Comparison of ENCODE assay signal across 1 cellular context in the genomic region with DNA sequence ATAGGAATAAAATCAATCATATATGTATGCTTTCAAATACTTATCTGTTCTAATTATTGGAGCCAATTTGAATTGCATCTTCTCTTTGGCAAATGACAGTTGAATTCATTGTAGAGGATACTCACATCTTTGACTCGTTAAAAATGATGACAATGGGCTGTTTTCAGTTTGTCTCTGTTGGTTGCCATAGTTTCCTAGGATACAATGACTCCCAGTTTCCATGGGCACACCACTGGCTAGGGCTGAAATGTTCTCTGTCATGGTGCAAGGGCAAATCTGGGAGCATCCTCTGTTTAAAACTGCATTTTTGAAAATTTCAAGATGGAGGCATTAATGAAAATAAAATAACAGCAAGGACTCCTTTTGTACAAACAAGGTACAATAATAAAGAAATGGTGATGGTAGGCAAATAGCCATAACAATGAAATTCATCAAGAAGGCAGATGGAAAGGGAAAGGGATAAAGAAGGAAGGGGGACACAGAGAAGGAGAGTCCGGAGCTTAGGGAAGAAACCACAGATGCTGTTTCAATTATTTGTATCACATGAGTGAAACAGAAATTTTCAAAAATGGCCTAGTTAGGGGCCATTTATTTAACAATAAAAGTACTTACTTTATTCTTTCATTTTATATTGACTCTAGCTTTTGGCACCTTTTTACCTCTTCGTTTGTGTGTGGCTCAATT.
TF ChIP-seq lines count a peak whose summit lies in the region.

No MANE protein-coding gene starts in this region.

TF ChIP-seq in GM23338, 12 proteins besides CTCF, POLR2A, EP300 and RAD21:
- TF ChIP-seq, protein P1, sequence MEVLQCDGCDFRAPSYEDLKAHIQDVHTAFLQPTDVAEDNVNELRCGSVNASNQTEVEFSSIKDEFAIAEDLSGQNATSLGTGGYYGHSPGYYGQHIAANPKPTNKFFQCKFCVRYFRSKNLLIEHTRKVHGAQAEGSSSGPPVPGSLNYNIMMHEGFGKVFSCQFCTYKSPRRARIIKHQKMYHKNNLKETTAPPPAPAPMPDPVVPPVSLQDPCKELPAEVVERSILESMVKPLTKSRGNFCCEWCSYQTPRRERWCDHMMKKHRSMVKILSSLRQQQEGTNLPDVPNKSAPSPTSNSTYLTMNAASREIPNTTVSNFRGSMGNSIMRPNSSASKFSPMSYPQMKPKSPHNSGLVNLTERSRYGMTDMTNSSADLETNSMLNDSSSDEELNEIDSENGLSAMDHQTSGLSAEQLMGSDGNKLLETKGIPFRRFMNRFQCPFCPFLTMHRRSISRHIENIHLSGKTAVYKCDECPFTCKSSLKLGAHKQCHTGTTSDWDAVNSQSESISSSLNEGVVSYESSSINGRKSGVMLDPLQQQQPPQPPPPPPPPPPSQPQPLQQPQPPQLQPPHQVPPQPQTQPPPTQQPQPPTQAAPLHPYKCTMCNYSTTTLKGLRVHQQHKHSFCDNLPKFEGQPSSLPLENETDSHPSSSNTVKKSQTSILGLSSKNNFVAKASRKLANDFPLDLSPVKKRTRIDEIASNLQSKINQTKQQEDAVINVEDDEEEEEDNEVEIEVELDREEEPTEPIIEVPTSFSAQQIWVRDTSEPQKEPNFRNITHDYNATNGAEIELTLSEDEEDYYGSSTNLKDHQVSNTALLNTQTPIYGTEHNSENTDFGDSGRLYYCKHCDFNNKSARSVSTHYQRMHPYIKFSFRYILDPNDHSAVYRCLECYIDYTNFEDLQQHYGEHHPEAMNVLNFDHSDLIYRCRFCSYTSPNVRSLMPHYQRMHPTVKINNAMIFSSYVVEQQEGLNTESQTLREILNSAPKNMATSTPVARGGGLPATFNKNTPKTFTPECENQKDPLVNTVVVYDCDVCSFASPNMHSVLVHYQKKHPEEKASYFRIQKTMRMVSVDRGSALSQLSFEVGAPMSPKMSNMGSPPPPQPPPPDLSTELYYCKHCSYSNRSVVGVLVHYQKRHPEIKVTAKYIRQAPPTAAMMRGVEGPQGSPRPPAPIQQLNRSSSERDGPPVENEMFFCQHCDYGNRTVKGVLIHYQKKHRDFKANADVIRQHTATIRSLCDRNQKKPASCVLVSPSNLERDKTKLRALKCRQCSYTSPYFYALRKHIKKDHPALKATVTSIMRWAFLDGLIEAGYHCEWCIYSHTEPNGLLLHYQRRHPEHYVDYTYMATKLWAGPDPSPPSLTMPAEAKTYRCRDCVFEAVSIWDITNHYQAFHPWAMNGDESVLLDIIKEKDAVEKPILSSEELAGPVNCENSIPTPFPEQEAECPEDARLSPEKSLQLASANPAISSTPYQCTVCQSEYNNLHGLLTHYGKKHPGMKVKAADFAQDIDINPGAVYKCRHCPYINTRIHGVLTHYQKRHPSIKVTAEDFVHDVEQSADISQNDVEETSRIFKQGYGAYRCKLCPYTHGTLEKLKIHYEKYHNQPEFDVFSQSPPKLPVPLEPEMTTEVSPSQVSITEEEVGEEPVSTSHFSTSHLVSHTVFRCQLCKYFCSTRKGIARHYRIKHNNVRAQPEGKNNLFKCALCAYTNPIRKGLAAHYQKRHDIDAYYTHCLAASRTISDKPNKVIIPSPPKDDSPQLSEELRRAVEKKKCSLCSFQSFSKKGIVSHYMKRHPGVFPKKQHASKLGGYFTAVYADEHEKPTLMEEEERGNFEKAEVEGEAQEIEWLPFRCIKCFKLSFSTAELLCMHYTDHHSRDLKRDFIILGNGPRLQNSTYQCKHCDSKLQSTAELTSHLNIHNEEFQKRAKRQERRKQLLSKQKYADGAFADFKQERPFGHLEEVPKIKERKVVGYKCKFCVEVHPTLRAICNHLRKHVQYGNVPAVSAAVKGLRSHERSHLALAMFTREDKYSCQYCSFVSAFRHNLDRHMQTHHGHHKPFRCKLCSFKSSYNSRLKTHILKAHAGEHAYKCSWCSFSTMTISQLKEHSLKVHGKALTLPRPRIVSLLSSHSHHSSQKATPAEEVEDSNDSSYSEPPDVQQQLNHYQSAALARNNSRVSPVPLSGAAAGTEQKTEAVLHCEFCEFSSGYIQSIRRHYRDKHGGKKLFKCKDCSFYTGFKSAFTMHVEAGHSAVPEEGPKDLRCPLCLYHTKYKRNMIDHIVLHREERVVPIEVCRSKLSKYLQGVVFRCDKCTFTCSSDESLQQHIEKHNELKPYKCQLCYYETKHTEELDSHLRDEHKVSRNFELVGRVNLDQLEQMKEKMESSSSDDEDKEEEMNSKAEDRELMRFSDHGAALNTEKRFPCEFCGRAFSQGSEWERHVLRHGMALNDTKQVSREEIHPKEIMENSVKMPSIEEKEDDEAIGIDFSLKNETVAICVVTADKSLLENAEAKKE (CRISPR knock-in tag; IDR thresholded peaks at IDR 0.05): no peak
- TF ChIP-seq POLR2AphosphoS5 (IDR thresholded peaks at IDR 0.05; ENCODE audit: low read depth): no peak
- TF ChIP-seq CREB1 (CRISPR knock-in tag; IDR thresholded peaks at IDR 0.05; ENCODE audit: low read depth): no peak
- no peak for TF ChIP-seq EZH2phosphoT487 (IDR thresholded peaks at IDR 0.05; ENCODE audit: unreplicated experiment)
- TF ChIP-seq, protein P2, sequence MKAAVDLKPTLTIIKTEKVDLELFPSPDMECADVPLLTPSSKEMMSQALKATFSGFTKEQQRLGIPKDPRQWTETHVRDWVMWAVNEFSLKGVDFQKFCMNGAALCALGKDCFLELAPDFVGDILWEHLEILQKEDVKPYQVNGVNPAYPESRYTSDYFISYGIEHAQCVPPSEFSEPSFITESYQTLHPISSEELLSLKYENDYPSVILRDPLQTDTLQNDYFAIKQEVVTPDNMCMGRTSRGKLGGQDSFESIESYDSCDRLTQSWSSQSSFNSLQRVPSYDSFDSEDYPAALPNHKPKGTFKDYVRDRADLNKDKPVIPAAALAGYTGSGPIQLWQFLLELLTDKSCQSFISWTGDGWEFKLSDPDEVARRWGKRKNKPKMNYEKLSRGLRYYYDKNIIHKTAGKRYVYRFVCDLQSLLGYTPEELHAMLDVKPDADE (IDR thresholded peaks at IDR 0.05): no peak
- no peak for TF ChIP-seq NANOG (IDR thresholded peaks at IDR 0.05; ENCODE audit: borderline replicate concordance)
- TF ChIP-seq ZNF331 (CRISPR knock-in tag; IDR thresholded peaks at IDR 0.05; ENCODE audit: low read depth): no peak
- no peak for TF ChIP-seq EZH2 (IDR thresholded peaks at IDR 0.05; ENCODE audit: low read depth, unreplicated experiment)
- TF ChIP-seq STAT1 (IDR thresholded peaks at IDR 0.05; ENCODE audit: unreplicated experiment): no peak
